ENCODE assay signal across 8 cellular contexts in the genomic region with DNA sequence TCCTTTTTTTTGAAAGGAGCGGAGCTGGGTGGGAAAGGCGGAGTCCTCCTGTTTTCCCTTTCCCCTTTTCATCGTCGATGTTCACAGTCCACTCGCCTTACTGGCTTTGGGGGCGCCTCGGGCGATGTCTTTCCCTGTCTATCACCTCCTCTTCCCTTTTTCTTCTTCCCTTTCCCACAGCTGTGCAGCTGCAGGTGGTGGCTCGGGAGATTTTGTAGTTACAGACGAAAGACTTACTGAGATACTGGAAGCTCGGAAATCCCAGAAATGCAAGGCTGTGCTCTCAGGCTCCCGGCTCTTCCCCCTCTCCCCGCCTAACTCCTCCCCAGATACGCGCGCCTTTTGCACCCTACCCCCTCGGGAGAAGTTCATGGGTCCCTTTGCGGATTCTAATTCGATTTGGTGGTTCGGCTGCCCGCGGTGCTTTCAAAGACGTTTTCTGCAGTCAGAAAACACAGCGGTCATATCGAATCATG. TPM values are rescaled to one million over a fixed set of nuclear protein-coding genes. Genes with fewer than 3 reads are reported as not detected.
DNase-seq lines count a peak whose midpoint lies in the region; ATAC-seq, FAIRE-seq and TF ChIP-seq lines count a peak whose summit lies in the region.

No MANE protein-coding gene starts in this region.

- peak overlapping the region; percentile 87 to 88 for H3K4me2 ChIP-seq in H1 (ENCODE audit: insufficient read depth in 1 of 2, low read depth in 2 of 2, low read length in 2 of 2)

- no peak overlapping the region for H2BK120ac ChIP-seq in H1 (replicated peaks; ENCODE audit: low read depth, low read length)

- no peak for TF ChIP-seq RAD21 in H1 (IDR thresholded peaks at IDR 0.05 in 1 of 2, conservative IDR thresholded peaks at IDR 0.05 in 1 of 2; ENCODE audit: low read depth in 2 of 2, low read length in 2 of 2)

- no peak overlapping the region for H3K4ac ChIP-seq in H1 (replicated peaks; ENCODE audit: insufficient read length, low read depth, low read length)

- no peaks in the 10 kb centered on the region for H3K27me3 ChIP-seq in CD4-positive, alpha-beta memory T cell (ENCODE audit: insufficient read depth, low read length)
- H3K27me3 ChIP-seq in H1 (replicated peaks in 1 of 4; ENCODE audit: control insufficient read depth in 3 of 4, extremely low read depth in 1 of 4, insufficient read depth in 3 of 4, low read length in 3 of 4): peaks cover 0 to 13% (median 10%) of the 10 kb centered on the region in 4 experiments; a peak in 5 of 7 replicates

- POLR2A ChIA-PET in CD4-positive, alpha-beta memory T cell (lab: Charles Lee; ENCODE audit: partially characterized antibody): interaction anchor here (0.8 to 6.4 kb wide), 6 partner anchors 31 to 94 kb away, joined by 3 to 36 read pairs (median 8); a partner anchor contains a TSS
- POLR2A ChIA-PET in H1 (lab: Charles Lee; ENCODE audit: partially characterized antibody): interaction anchor here (0.8 to 1.4 kb wide), 8 partner anchors 9 to 231 kb away, joined by 3 to 4 read pairs (median 3); no protein-coding TSS in a partner anchor

- peak overlapping the region; percentile 17 for H3K56ac ChIP-seq in H1 (replicated peaks; ENCODE audit: insufficient read length, low read depth, low read length)

- ATAC-seq in GM18867 (IDR thresholded peaks at IDR 0.05; ENCODE audit: unreplicated experiment): no peak

- H3K9me3 ChIP-seq in CD4-positive, alpha-beta memory T cell (ENCODE audit: control insufficient read depth in 1 of 2, low read length in 2 of 2): no peaks in the 10 kb centered on the region
- no peaks in the 10 kb centered on the region for H3K9me3 ChIP-seq in H1 (ENCODE audit: insufficient read depth in 2 of 2, low read depth in 1 of 2, low read length in 1 of 2)

- intact Hi-C loops in CD4-positive, alpha-beta memory T cell (cut with micrococcal nuclease): loop anchor here (1.0 to 5.0 kb wide), 2 partner anchors 53 to 81 kb away; a partner anchor contains a TSS

- peaks cover 8 to 46% (median 26%) of the 10 kb centered on the region in 4 donors for H3K4me1 Mint-ChIP-seq in CD4-positive, alpha-beta memory T cell
- peaks cover 45% of the 10 kb centered on the region for H3K4me1 Mint-ChIP-seq in mesothelial cell of epicardium

- no peak overlapping the region for H2BK20ac ChIP-seq in H1 (ENCODE audit: low read length)

- peak overlapping the region; percentile 24 to 86 for H3K4me3 ChIP-seq in CD4-positive, alpha-beta memory T cell (ENCODE audit: low read length in 2 of 2)
- H3K4me3 ChIP-seq in H1 (ENCODE audit: extremely low read depth in 1 of 4, insufficient read depth in 2 of 4, low read depth in 3 of 4, low read length in 4 of 4): peak overlapping the region; percentile 80 to 82 (median 80)

- no peak overlapping the region; the same call in 1 of the 2 replicates for H2BK5ac ChIP-seq in H1 (ENCODE audit: low read depth, low read length)

- no peak overlapping the region for H4K5ac ChIP-seq in H1 (ENCODE audit: insufficient read length, low read depth, low read length)

- no peak overlapping the region for H3K23ac ChIP-seq in H1 (ENCODE audit: insufficient read length)

- H2BK12ac ChIP-seq in H1 (ENCODE audit: low read depth, low read length): no peak overlapping the region

- peaks cover 21% of the 10 kb centered on the region for H3K23me2 ChIP-seq in H1 (ENCODE audit: low read depth, low read length)

- TF ChIP-seq EP300 in H1 (IDR thresholded peaks at IDR 0.05; ENCODE audit: borderline replicate concordance in 1 of 2, low read depth in 2 of 2, low read length in 2 of 2): no peak

- 0 out of 3 replicates have a peak, but pooled peaks of 1 of the 2 experiments have one; percentile 21 for TF ChIP-seq POLR2A in H1 (IDR thresholded peaks at IDR 0.05; ENCODE audit: control extremely low read depth in 1 of 2, low read depth in 2 of 2, low read length in 2 of 2)

- H3K18ac ChIP-seq in H1 (ENCODE audit: extremely low read depth, low read length): no peak overlapping the region; the same call in 1 of the 2 replicates

- no peak overlapping the region for H2BK15ac ChIP-seq in H1 (ENCODE audit: low read length)

- H4K20me1 ChIP-seq in H1 (replicated peaks in 1 of 2; ENCODE audit: control insufficient read depth in 1 of 2, insufficient read depth in 2 of 2, low read length in 2 of 2): peaks cover 1 to 4% of the 10 kb centered on the region in 2 experiments

- peak overlapping the region; percentile 9 to 92 (median 87) for H3K27ac Mint-ChIP-seq in CD4-positive, alpha-beta memory T cell
- H3K27ac Mint-ChIP-seq in mesothelial cell of epicardium: peak overlapping the region; percentile 75

- no peaks in the 10 kb centered on the region for H3K36me3 ChIP-seq in CD4-positive, alpha-beta memory T cell (ENCODE audit: insufficient read depth, low read length)
- no peaks in the 10 kb centered on the region for H3K36me3 ChIP-seq in H1 (ENCODE audit: control insufficient read depth in 2 of 4, insufficient read depth in 4 of 4, low read length in 3 of 4)

- no peak for TF ChIP-seq CTCF in H1 (IDR thresholded peaks at IDR 0.05; ENCODE audit: control extremely low read depth in 1 of 3, insufficient read depth in 1 of 3, low read depth in 1 of 3, low read length in 3 of 3)
- TF ChIP-seq CTCF in mesothelial cell of epicardium (IDR thresholded peaks at IDR 0.05; ENCODE audit: unreplicated experiment): no peak

- H3K36me3 Mint-ChIP-seq in CD4-positive, alpha-beta memory T cell: peaks cover 0 to 5% of the 10 kb centered on the region in 2 donors
- H3K36me3 Mint-ChIP-seq in mesothelial cell of epicardium: peaks cover 3% of the 10 kb centered on the region

- peak overlapping the region; percentile 59 for H3K27ac ChIP-seq in CD4-positive, alpha-beta memory T cell (ENCODE audit: low read depth, low read length)
- H3K27ac ChIP-seq in H1 (ENCODE audit: low read depth, low read length): no peak overlapping the region

- peak overlapping the region; percentile 90 to 94 (median 93) for H3K4me3 Mint-ChIP-seq in CD4-positive, alpha-beta memory T cell
- peak overlapping the region; percentile 81 for H3K4me3 Mint-ChIP-seq in mesothelial cell of epicardium

- no peak for FAIRE-seq in H1 (lab: Jason Lieb, UNC)

- H3K9me3 Mint-ChIP-seq in CD4-positive, alpha-beta memory T cell: peaks cover 0 to 2% (median 0%) of the 10 kb centered on the region in 8 donors
- H3K9me3 Mint-ChIP-seq in mesothelial cell of epicardium: no peaks in the 10 kb centered on the region

- H3K4me1 ChIP-seq in CD4-positive, alpha-beta memory T cell (ENCODE audit: insufficient read depth, low read length): peaks cover 23% of the 10 kb centered on the region
- H3K4me1 ChIP-seq in H1 (replicated peaks in 1 of 4; ENCODE audit: control insufficient read depth in 3 of 4, insufficient read depth in 4 of 4, low read length in 3 of 4): peaks cover 2 to 6% (median 5%) of the 10 kb centered on the region in 4 experiments; a peak in 5 of 7 replicates

- H4K91ac ChIP-seq in H1 (replicated peaks; ENCODE audit: insufficient read length, low read length): peak overlapping the region; percentile 10

- H2AK5ac ChIP-seq in H1 (ENCODE audit: low read depth, low read length): no peak overlapping the region

- peak overlapping the region in 1 of 4 experiments; percentile 79; a peak in 2 of 7 replicates for H3K9ac ChIP-seq in H1 (replicated peaks in 1 of 4; ENCODE audit: extremely low read depth in 1 of 4, low read depth in 3 of 4, low read length in 3 of 4)

- H3K79me1 ChIP-seq in H1 (ENCODE audit: low read depth, low read length): no peaks in the 10 kb centered on the region; the same call in 1 of the 2 replicates

- WGBS in H1 (ENCODE audit: extremely low coverage in 1 of 2, insufficient coverage in 1 of 2, insufficient read length in 1 of 2, insufficient replicate concordance in 2 of 2, low coverage in 1 of 2, low lambda C conversion rate in 2 of 2, missing lambda C conversion rate in 1 of 2), 2 experiments: 4% methylated on average over 18 of the region's 25 CpGs; no CpG with 5 or more reads in 1 of the 2 experiments

- CTCF ChIA-PET in CD4-positive, alpha-beta memory T cell (lab: Charles Lee; ENCODE audit: partially characterized antibody): interaction anchor here (1.2 to 1.6 kb wide), 4 partner anchors 12 to 102 kb away, joined by 3 to 4 read pairs (median 4); no protein-coding TSS in a partner anchor
- CTCF ChIA-PET in H1 (lab: Charles Lee; ENCODE audit: partially characterized antibody): interaction anchor here (0.6 to 1.7 kb wide), 4 partner anchors 18 to 253 kb away, joined by 3 to 4 read pairs (median 3); no protein-coding TSS in a partner anchor

- H4K8ac ChIP-seq in H1 (ENCODE audit: extremely low read depth, insufficient read depth, low read length): no peak overlapping the region

- no peak for DNase-seq in CD4-positive, alpha-beta memory T cell
- DNase-seq in HCEC 1CT (peak; percentile 39), SKM-1 treated with dmso at 0.1 percent for 144 hours (lab: John Stamatoyannopoulos, UW; ENCODE audit: unreplicated experiment) (peak; percentile 41), H1 (ENCODE audit: low read depth in 1 of 2, low spot score in 2 of 2) (no peak), mesothelial cell of epicardium (ENCODE audit: low spot score in 2 of 2, unreplicated experiment in 2 of 2) (peak in 1 of 2 experiments; percentile 39), ureter (ENCODE audit: low spot score) (peak; percentile 46), NCI-H1930 (lab: John Stamatoyannopoulos, UW) (no peak)

- no peak overlapping the region for H2AFZ ChIP-seq in H1 (ENCODE audit: low read length)

- H3K79me2 ChIP-seq in H1 (ENCODE audit: control insufficient read depth in 1 of 2, insufficient read depth in 2 of 2, low read length in 2 of 2): peaks cover 0 to 46% of the 10 kb centered on the region in 2 experiments; a peak in 3 of 4 replicates

- no peaks in the 10 kb centered on the region for H3K27me3 Mint-ChIP-seq in CD4-positive, alpha-beta memory T cell
- no peaks in the 10 kb centered on the region for H3K27me3 Mint-ChIP-seq in mesothelial cell of epicardium (ENCODE audit: low read depth)

- H3K14ac ChIP-seq in H1 (ENCODE audit: insufficient read length): no peak overlapping the region

RNA-seq across cellular contexts. Expression of a gene that starts 1.3 kb away (rescaled TPM):
- total RNA-seq in CD4-positive, alpha-beta memory T cell: 10 to 100 TPM; 25.2 to 30.2 TPM
- polyA plus RNA-seq in CD4-positive, alpha-beta memory T cell: 10 to 100 TPM; 21.9 to 31.3 TPM
- total RNA-seq in H1 (2021; fragmentation: NEBNext Ultra II Directional; extraction: Animal tissue kit (Norgen Biotek cat#: 25700)): 105 and 110 TPM in 2 replicates
- polyA plus RNA-seq in H1 (2011; rRNA removed): 21.0 and 32.2 TPM in 2 replicates
- 39.8 TPM for polyA plus RNA-seq in H1 (2011; cell fraction: cytosol; rRNA removed)
- polyA plus RNA-seq in H1 (2011; cell fraction: nucleus; rRNA removed): 18.1 TPM
- 37.4 to 86.3 TPM (median 45.0 TPM) in 4 replicates for polyA plus RNA-seq in H1 (2012, experiment 1 of 2)
- 3.4 TPM for polyA plus RNA-seq in H1 (2012, experiment 2 of 2)
- polyA plus RNA-seq in H1 (2013, experiment 1 of 2): 105 TPM
- polyA plus RNA-seq in H1 (2013, experiment 2 of 2): 121 TPM
- polyA minus RNA-seq in H1 (2011; rRNA and poly(A)+ RNA removed): 92.8 and 155 TPM in 2 replicates
- polyA minus RNA-seq in H1 (2011; cell fraction: cytosol; rRNA and poly(A)+ RNA removed): 40.9 TPM
- polyA minus RNA-seq in H1 (2011; cell fraction: nucleus; rRNA and poly(A)+ RNA removed): 68.8 TPM
- total RNA-seq in mesothelial cell of epicardium (83.6 to 88.5 TPM (median 84.1 TPM) in 3 replicates), ureter (139 TPM)

RNA-seq across cellular contexts. Expression of a gene that starts 52.9 kb away (rescaled TPM):
- total RNA-seq in CD4-positive, alpha-beta memory T cell: not detected
- not detected for polyA plus RNA-seq in CD4-positive, alpha-beta memory T cell
- total RNA-seq in H1 (2021; fragmentation: NEBNext Ultra II Directional; extraction: Animal tissue kit (Norgen Biotek cat#: 25700)): 0.65 and 1.1 TPM in 2 replicates
- 0.15 and 0.31 TPM in 2 replicates for polyA plus RNA-seq in H1 (2011; rRNA removed)
- 0.34 TPM for polyA plus RNA-seq in H1 (2011; cell fraction: cytosol; rRNA removed)
- polyA plus RNA-seq in H1 (2011; cell fraction: nucleus; rRNA removed): 0.46 TPM
- 0.14 to 0.57 TPM (median 0.41 TPM) in 4 replicates for polyA plus RNA-seq in H1 (2012, experiment 1 of 2)
- polyA plus RNA-seq in H1 (2012, experiment 2 of 2): 0.13 TPM
- 0.24 TPM for polyA plus RNA-seq in H1 (2013, experiment 1 of 2)
- polyA plus RNA-seq in H1 (2013, experiment 2 of 2): 0.26 TPM
- 0.41 and 0.63 TPM in 2 replicates for polyA minus RNA-seq in H1 (2011; rRNA and poly(A)+ RNA removed)
- polyA minus RNA-seq in H1 (2011; cell fraction: cytosol; rRNA and poly(A)+ RNA removed): 1.5 TPM
- polyA minus RNA-seq in H1 (2011; cell fraction: nucleus; rRNA and poly(A)+ RNA removed): 1.9 TPM
- total RNA-seq in mesothelial cell of epicardium: 1.1 to 1.3 TPM (median 1.2 TPM) in 3 replicates
- 14.3 TPM for total RNA-seq in ureter

Comparison
In these comparisons a context has a peak if more than half of its experiments do, and no peak if none do; other contexts are left out.
1. DNase-seq: peak in HCEC 1CT (single experiment), SKM-1 treated with dmso at 0.1 percent for 144 hours (single experiment) and ureter (single experiment); none in CD4-positive, alpha-beta memory T cell (0 of 5), H1 (0 of 2) and NCI-H1930 (0 of 2).